Comparison of ENCODE assay signal across 1 cellular context in genomic region chr22:44667829-44668189, GRCh38.
TF ChIP-seq lines count a peak whose summit lies in the region.

No MANE protein-coding gene starts in this region.

TF ChIP-seq in HEK293, 187 proteins besides CTCF, POLR2A, EP300 and RAD21 (continued from another document):
- peak; percentile 63; the same call in 1 of the 2 replicates for TF ChIP-seq ZBTB10 (tag by site-specific recombination; IDR thresholded peaks at IDR 0.05)
TF ChIP-seq in HEK293: peak in this region for 6.
